Comparison of ENCODE assay signal across 1 cellular context in genomic region chr2:127504552-127505460, GRCh38.
TF ChIP-seq lines count a peak whose summit lies in the region.

No MANE protein-coding gene starts in this region.

TF ChIP-seq in HepG2, 621 proteins besides CTCF, POLR2A, EP300 and RAD21 (continued from another document):
- TF ChIP-seq NFYC (CRISPR knock-in tag; IDR thresholded peaks at IDR 0.05) (no peak), STAT5B (CRISPR knock-in tag; IDR thresholded peaks at IDR 0.05) (no peak), HNRNPUL1 (IDR thresholded peaks at IDR 0.05; ENCODE audit: low read depth, low read length) (no peak), ZNF143 (CRISPR knock-in tag; IDR thresholded peaks at IDR 0.05) (no peak), ZBTB49 (CRISPR knock-in tag; IDR thresholded peaks at IDR 0.05; ENCODE audit: borderline replicate concordance) (no peak)
